In the genomic region with DNA sequence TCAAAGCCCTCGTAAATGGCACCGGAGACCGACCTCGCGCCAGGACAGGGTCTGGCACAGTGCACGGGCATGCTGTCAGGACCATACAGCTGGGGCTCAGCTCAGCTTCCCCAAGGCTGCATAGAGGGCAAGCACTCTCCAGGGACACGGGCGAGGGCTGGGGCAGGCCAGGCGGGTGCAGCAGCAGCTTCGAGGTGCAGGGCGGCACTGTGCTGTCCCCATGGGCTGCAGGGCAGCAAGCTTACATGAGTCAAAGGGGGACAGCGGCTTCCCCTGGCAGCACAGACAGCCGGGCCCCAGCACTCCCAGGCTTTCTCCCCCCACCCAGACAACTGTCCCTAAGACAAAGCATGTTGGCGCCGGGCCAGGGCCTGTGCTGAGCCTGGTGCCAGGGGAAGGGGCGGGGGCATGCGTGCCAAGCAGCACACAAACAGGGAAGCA, we compare ENCODE assay signal across 1 cellular context.
TF ChIP-seq lines count a peak whose summit lies in the region.

No MANE protein-coding gene starts in this region.

TF ChIP-seq in H1, 55 proteins besides CTCF, POLR2A, EP300 and RAD21:
- TF ChIP-seq SAP30 (IDR thresholded peaks at IDR 0.05; ENCODE audit: insufficient read depth, insufficient replicate concordance, low read length) (no peak), HDAC2 (IDR thresholded peaks at IDR 0.05; ENCODE audit: borderline replicate concordance in 1 of 2, low read depth in 2 of 2, low read length in 2 of 2) (no peak), FOSL1 (IDR thresholded peaks at IDR 0.05; ENCODE audit: insufficient read depth, low read depth, low read length) (no peak), CBX8 (IDR thresholded peaks at IDR 0.05; ENCODE audit: borderline replicate concordance, low read depth, low read length) (no peak), BCL11A (IDR thresholded peaks at IDR 0.05; ENCODE audit: low read depth in 2 of 2, low read length in 2 of 2) (no peak)
